In genomic region chr4:139312552-139313332, GRCh38 we compare ENCODE assay signal across 15 cellular contexts. TPM values are rescaled to one million over a fixed set of nuclear protein-coding genes. Genes with fewer than 3 reads are reported as not detected.
DNase-seq lines count a peak whose midpoint lies in the region; ATAC-seq, FAIRE-seq and TF ChIP-seq lines count a peak whose summit lies in the region.
"Had no signal": no experiment of that assay in that cellular context is flagged by ENCODE, and none has a peak within 500 bp of the region (broad histone marks: within the 10 kb centered on the region; RNA-seq: fewer than 3 reads in every experiment).

No MANE protein-coding gene starts in this region.

- in situ Hi-C loops in mammary epithelial cell (cut with MboI; ENCODE audit: low sequenced_read_pairs in 2 of 2), result no loop called here

- H4K20me1 ChIP-seq in mammary epithelial cell (ENCODE audit: insufficient read depth, low read length), result peaks cover 7% of the 10 kb centered on the region

- dilution Hi-C loops in mammary epithelial cell (cut with HindIII; ENCODE audit: low sequenced_read_pairs), result loop anchor here (5.0 kb wide), 1 partner anchor 75 kb away; no protein-coding TSS in a partner anchor

- no peak overlapping the region for H3K9ac ChIP-seq in mammary epithelial cell (ENCODE audit: insufficient read depth, low read length)

- CTCF ChIA-PET in MCF 10A (lab: Yijun Ruan, JAX) (interaction anchor here (1.5 to 1.8 kb wide), 2 partner anchors 16 to 86 kb away, joined by 3 to 4 read pairs; no protein-coding TSS in a partner anchor), mammary epithelial cell (lab: Charles Lee; ENCODE audit: low non-redundant PET) (no interaction called here)

- no peak overlapping the region for H3K27ac ChIP-seq in mammary epithelial cell (ENCODE audit: insufficient read depth, low read depth, low read length)
- H3K27ac ChIP-seq: epithelial cell of prostate, suprapubic skin had no signal

- ATAC-seq in stimulated activated naive B cell treated with anti-CD40 and anti-IgM and Interleukin-4, amounts not matched to agents 10 μg/mL and 1 μg/mL and 100 μg/mL, for 72 hours (replicated peaks), result peak; percentile 52 to 62

- H3K4me3 ChIP-seq in mammary epithelial cell (replicated peaks in 1 of 3; ENCODE audit: insufficient read depth in 1 of 3, low read depth in 2 of 3, low read length in 3 of 3), result no peak overlapping the region
- H3K4me3 ChIP-seq: suprapubic skin had no signal

- H3K27me3 Mint-ChIP-seq in MCF 10A (ENCODE audit: insufficient read depth, unreplicated experiment), result no peaks in the 10 kb centered on the region
- H3K27me3 Mint-ChIP-seq in stimulated activated naive B cell treated with anti-CD40 and anti-IgM and Interleukin-4, amounts not matched to agents 10 μg/mL and 1 μg/mL and 100 μg/mL, for 72 hours, result no peaks in the 10 kb centered on the region
- H3K27me3 Mint-ChIP-seq: brain had no signal

- H3K4me2 ChIP-seq in mammary epithelial cell (ENCODE audit: insufficient read depth, low read depth, low read length), result no peak overlapping the region

- BruUV-seq in MCF 10A (replicated peaks; lab: Mats Ljungman, UMichigan) (no TSS peak), mammary epithelial cell (replicated peaks; lab: Mats Ljungman, UMichigan) (no TSS peak)

- DNase-seq in MCF 10A (ENCODE audit: unreplicated experiment), result no peak
- DNase-seq in mammary epithelial cell, result no peak
- DNase-seq in RPMI8226, result peak; percentile 46
- no peak for DNase-seq in stimulated activated naive B cell treated with anti-CD40 and anti-IgM and Interleukin-4, amounts not matched to agents 10 μg/mL and 1 μg/mL and 100 μg/mL, for 72 hours
- DNase-seq in NCI-H2227 (lab: John Stamatoyannopoulos, UW; ENCODE audit: unreplicated experiment), result no peak
- no peak for DNase-seq in frontal cortex (ENCODE audit: low spot score in 2 of 2)
- DNase-seq in H4 (ENCODE audit: low spot score), result no peak
- DNase-seq: activated CD8-positive, alpha-beta memory T cell treated with anti-CD3 and anti-CD28 coated beads, Interleukin-2, amount 50 U/mL, for 48 hours; NCI-H446; occipital lobe had no signal

- peak overlapping the region; percentile 81 for H3K27ac Mint-ChIP-seq in MCF 10A (ENCODE audit: low read depth, unreplicated experiment)
- peak overlapping the region; percentile 47 for H3K27ac Mint-ChIP-seq in stimulated activated naive B cell treated with anti-CD40 and anti-IgM and Interleukin-4, amounts not matched to agents 10 μg/mL and 1 μg/mL and 100 μg/mL, for 72 hours

- no peaks in the 10 kb centered on the region for H3K27me3 ChIP-seq in mammary epithelial cell (ENCODE audit: insufficient read depth, low read length)
- H3K27me3 ChIP-seq: suprapubic skin had no signal

- FAIRE-seq in endometrium (lab: Jason Lieb, UNC) (peak; percentile 78), frontal cortex (lab: Jason Lieb, UNC) (no peak)

- H3K79me2 ChIP-seq in mammary epithelial cell (ENCODE audit: insufficient read depth, low read length), result peaks cover 98% of the 10 kb centered on the region

- intact Hi-C loops in MCF 10A (cut with micrococcal nuclease), result no loop called here
- intact Hi-C loops in mammary epithelial cell (cut with micrococcal nuclease), result no loop called here

- POLR2A ChIA-PET in MCF 10A (lab: Yijun Ruan, JAX), result interaction anchor here (0.7 to 3.9 kb wide), 5 partner anchors 11 to 136 kb away, joined by 4 to 56 read pairs (median 18); partner anchors contain the start of genes ELF2, NAA15 and NDUFC1

- no peak overlapping the region for H2AFZ ChIP-seq in mammary epithelial cell (ENCODE audit: low read depth, low read length)

- TF ChIP-seq CTCF in MCF 10A (IDR thresholded peaks at IDR 0.05; ENCODE audit: unreplicated experiment) (no peak), mammary epithelial cell (conservative IDR thresholded peaks at IDR 0.05 in 1 of 2, IDR thresholded peaks at IDR 0.05 in 1 of 2; ENCODE audit: extremely low read depth in 1 of 2, insufficient read depth in 1 of 2, low read depth in 1 of 2, low read length in 2 of 2) (no peak)

- H3K36me3 ChIP-seq in mammary epithelial cell (ENCODE audit: insufficient read depth, low read length), result peaks cover 2% of the 10 kb centered on the region
- H3K36me3 ChIP-seq: suprapubic skin had no signal

- no peaks in the 10 kb centered on the region for H3K9me3 ChIP-seq in mammary epithelial cell (replicated peaks; ENCODE audit: insufficient read depth, low read length)
- H3K9me3 ChIP-seq: suprapubic skin had no signal

- H3K4me3 Mint-ChIP-seq in MCF 10A (ENCODE audit: unreplicated experiment), result no peak overlapping the region
- no peak overlapping the region for H3K4me3 Mint-ChIP-seq in stimulated activated naive B cell treated with anti-CD40 and anti-IgM and Interleukin-4, amounts not matched to agents 10 μg/mL and 1 μg/mL and 100 μg/mL, for 72 hours
- H3K4me3 Mint-ChIP-seq: brain had no signal

- H3K9me3 Mint-ChIP-seq in MCF 10A (ENCODE audit: unreplicated experiment), result no peaks in the 10 kb centered on the region
- H3K9me3 Mint-ChIP-seq in stimulated activated naive B cell treated with anti-CD40 and anti-IgM and Interleukin-4, amounts not matched to agents 10 μg/mL and 1 μg/mL and 100 μg/mL, for 72 hours, result peaks cover 4 to 7% of the 10 kb centered on the region in 2 donors

- H3K4me1 Mint-ChIP-seq in MCF 10A (ENCODE audit: insufficient read depth, unreplicated experiment), result peaks cover 40% of the 10 kb centered on the region
- H3K4me1 Mint-ChIP-seq in stimulated activated naive B cell treated with anti-CD40 and anti-IgM and Interleukin-4, amounts not matched to agents 10 μg/mL and 1 μg/mL and 100 μg/mL, for 72 hours, result peaks cover 47 to 80% of the 10 kb centered on the region in 2 donors

- H3K36me3 Mint-ChIP-seq in MCF 10A (ENCODE audit: insufficient read depth, unreplicated experiment), result peaks cover 19% of the 10 kb centered on the region
- peaks cover 16 to 41% of the 10 kb centered on the region in 2 donors for H3K36me3 Mint-ChIP-seq in stimulated activated naive B cell treated with anti-CD40 and anti-IgM and Interleukin-4, amounts not matched to agents 10 μg/mL and 1 μg/mL and 100 μg/mL, for 72 hours

- 95% methylated on average over 3 of the region's 3 CpGs for WGBS in mammary epithelial cell (ENCODE audit: low coverage, missing lambda C conversion rate)

- no peaks in the 10 kb centered on the region for H3K4me1 ChIP-seq in mammary epithelial cell (ENCODE audit: insufficient read depth, low read length)

RNA-seq across cellular contexts. Expression of gene NDUFC1, which starts 10.5 kb away (rescaled TPM):
- total RNA-seq in MCF 10A (2022), result 86.1 and 102 TPM in 2 replicates
- total RNA-seq in mammary epithelial cell, result 10 to 100 TPM; 15.5 to 51.7 TPM
- 32.7 TPM for polyA plus RNA-seq in mammary epithelial cell
- polyA minus RNA-seq in mammary epithelial cell, result 2.3 TPM
- total RNA-seq in frontal cortex, result 32.2 TPM
- 154 and 169 TPM in 2 replicates for total RNA-seq in H4 (2014; rRNA removed; shearing (Covaris generic))

RNA-seq across cellular contexts. Expression of gene NAA15, which starts 11.4 kb away (rescaled TPM):
- 54.9 and 80.6 TPM in 2 replicates for total RNA-seq in MCF 10A (2022)
- total RNA-seq in mammary epithelial cell, result 10 to 100 TPM; 35.5 to 76.3 TPM
- 18.3 TPM for polyA plus RNA-seq in mammary epithelial cell
- polyA minus RNA-seq in mammary epithelial cell, result 55.2 TPM
- 41.6 TPM for total RNA-seq in frontal cortex
- 29.9 and 36.9 TPM in 2 replicates for total RNA-seq in H4 (2014; rRNA removed; shearing (Covaris generic))

RNA-seq across cellular contexts. Expression of gene MGARP, which starts 32.7 kb away (rescaled TPM):
- total RNA-seq in MCF 10A (2022) (not detected in 2 replicates), mammary epithelial cell (1 to 10 TPM; 4.7 to 5.5 TPM), frontal cortex (0.82 TPM)
- polyA plus RNA-seq in mammary epithelial cell, result 2.7 TPM
- polyA minus RNA-seq in mammary epithelial cell, result not detected
- total RNA-seq in H4 (2014; rRNA removed; shearing (Covaris generic)), result 0.72 TPM in 1 of 2 replicates, not detected in the other
- total RNA-seq: SK-MEL-5 had no signal
